ENCODE assay signal across 23 cellular contexts in genomic region chr20:57613481-57613921, GRCh38. TPM values are rescaled to one million over a fixed set of nuclear protein-coding genes. Genes with fewer than 3 reads are reported as not detected.
"Had no signal": no experiment of that assay in that cellular context is flagged by ENCODE, and none has a peak within 500 bp of the region (broad histone marks: within the 10 kb centered on the region; RNA-seq: fewer than 3 reads in every experiment).

No MANE protein-coding gene starts in this region.

- H3K4me3 ChIP-seq: body of pancreas, cardiac muscle cell, tibial artery had no signal

- H3K27me3 Mint-ChIP-seq: activated naive CD4-positive, alpha-beta T cell treated with anti-CD3 and anti-CD28 coated beads, Interleukin-2, amount 50 U/mL, for 24 hours; naive B cell had no signal

- H3K4me3 Mint-ChIP-seq: activated naive CD4-positive, alpha-beta T cell treated with anti-CD3 and anti-CD28 coated beads, Interleukin-2, amount 50 U/mL, for 24 hours; naive B cell had no signal

- H3K36me3 ChIP-seq: cardiac muscle cell, tibial artery had no signal

- DNase-seq: activated effector memory CD4-positive, alpha-beta T cell treated with anti-CD3 and anti-CD28 coated beads, Interleukin-2, amount 50 U/mL, for 16 hours; activated T-cell treated with anti-CD3 and anti-CD28 coated beads for 4 hours; anterior cingulate cortex; effector memory CD4-positive, alpha-beta T cell; foreskin melanocyte; hippocampal formation; mesendoderm; naive B cell; nucleus accumbens; stimulated activated CD4-positive, alpha-beta T cell treated with anti-CD3 and anti-CD28 coated beads, Interleukin-4, amount 100 ng/mL, for 1 hour; stimulated activated naive CD4-positive, alpha-beta T cell; T-helper 9 cell had no signal

- H3K27me3 ChIP-seq: body of pancreas had no signal

- H3K27ac ChIP-seq: body of pancreas, cardiac muscle cell, tibial artery had no signal

- H3K9me3 ChIP-seq: body of pancreas, tibial artery had no signal

- H3K4me1 ChIP-seq: body of pancreas, tibial artery had no signal

- ATAC-seq: body of pancreas, esophagus mucosa had no signal

- H3K27ac Mint-ChIP-seq: activated naive CD4-positive, alpha-beta T cell treated with anti-CD3 and anti-CD28 coated beads, Interleukin-2, amount 50 U/mL, for 24 hours had no signal

- H3K9me3 Mint-ChIP-seq: activated naive CD4-positive, alpha-beta T cell treated with anti-CD3 and anti-CD28 coated beads, Interleukin-2, amount 50 U/mL, for 24 hours; naive B cell had no signal

RNA-seq across cellular contexts. Expression of gene ZBP1, which starts 6.7 kb away (rescaled TPM):
- total RNA-seq: cardiac muscle cell, dermis microvascular lymphatic vessel endothelial cell, endothelial cell of umbilical vein, renal cortical epithelial cell, urinary bladder had no signal

RNA-seq across cellular contexts. Expression of gene PCK1, which starts 52.6 kb away (rescaled TPM):
- total RNA-seq: activated CD8-positive, alpha-beta memory T cell treated with anti-CD3 and anti-CD28 coated beads for 36 hours; dermis microvascular lymphatic vessel endothelial cell; endothelial cell of umbilical vein; T-helper 1 cell treated with Interleukin-12 subunit alpha and Interleukin-12 subunit beta and Interleukin-4 antibody, amounts not matched to agents 30 ng/mL and 1 ng/mL, for 36 hours had no signal
